ENCODE assay signal across 20 cellular contexts in the genomic region with DNA sequence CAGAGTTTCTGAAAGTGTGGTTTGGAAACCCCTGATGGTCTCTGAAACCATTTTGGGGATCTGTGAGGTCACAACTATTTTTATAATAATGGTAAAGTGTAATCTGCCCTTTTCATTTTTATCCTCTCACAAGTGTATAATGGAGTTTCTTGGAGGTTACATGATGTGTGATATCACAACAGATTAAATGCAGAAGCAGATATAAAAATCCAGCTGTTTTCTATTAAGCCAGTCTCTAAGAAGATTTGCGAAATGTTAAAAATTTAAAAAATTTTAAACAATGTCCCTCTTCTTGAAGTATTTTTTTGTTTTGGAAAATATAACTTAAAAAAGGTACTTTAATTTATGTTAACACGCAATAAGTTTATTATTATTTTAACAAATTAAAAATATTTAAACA.
"Had no signal": no experiment of that assay in that cellular context is flagged by ENCODE, and none has a peak within 500 bp of the region (broad histone marks: within the 10 kb centered on the region; RNA-seq: fewer than 3 reads in every experiment).

No MANE protein-coding gene starts in this region.

- H3K4me2 ChIP-seq: neural progenitor cell, smooth muscle cell had no signal

- H3K9ac ChIP-seq: neural progenitor cell had no signal

- ATAC-seq: gastroesophageal sphincter; left cardiac atrium; lower lobe of right lung; natural killer cell treated with Interleukin-12 subunit alpha and Interleukin-12 subunit beta and Interleukin-15 and Interleukin-18, amount 100 ng/mL, for 72 hours; right cardiac atrium had no signal

- H3K4me3 ChIP-seq: colonic mucosa, gastroesophageal sphincter, left ventricle myocardium inferior, lower lobe of right lung, neural progenitor cell, ovary, smooth muscle cell had no signal

- DNase-seq: colonic mucosa; dermis blood vessel endothelial cell; erythroblast; glutamatergic neuron; left cardiac atrium; left ventricle myocardium inferior; lower lobe of right lung; nucleus accumbens; ovary; right cardiac atrium; stimulated activated CD4-positive, alpha-beta T cell treated with anti-CD3 and anti-CD28 coated beads, Interleukin-2, amount 100 ng/mL, for 48 hours; stimulated activated naive CD4-positive, alpha-beta T cell treated with Interleukin-2 at 50 U/mL for 16 hours; trophoblast cell had no signal

- H2AFZ ChIP-seq: neural progenitor cell had no signal

- H3K36me3 ChIP-seq: colonic mucosa, neural progenitor cell, ovary had no signal

- H3K27ac ChIP-seq: colonic mucosa, gastroesophageal sphincter, left ventricle myocardium inferior, lower lobe of right lung, neural progenitor cell, ovary had no signal

- H3K4me1 ChIP-seq: colonic mucosa, gastroesophageal sphincter, left ventricle myocardium inferior, lower lobe of right lung had no signal

- FAIRE-seq: endothelial cell of umbilical vein, keratinocyte, urothelium cell line had no signal

- H3K9me3 ChIP-seq: colonic mucosa, gastroesophageal sphincter, left ventricle myocardium inferior, lower lobe of right lung, ovary had no signal

- H3K27me3 ChIP-seq: colonic mucosa, gastroesophageal sphincter, neural progenitor cell, ovary had no signal
